8 cellular contexts compared by ENCODE assay signal in the genomic region with DNA sequence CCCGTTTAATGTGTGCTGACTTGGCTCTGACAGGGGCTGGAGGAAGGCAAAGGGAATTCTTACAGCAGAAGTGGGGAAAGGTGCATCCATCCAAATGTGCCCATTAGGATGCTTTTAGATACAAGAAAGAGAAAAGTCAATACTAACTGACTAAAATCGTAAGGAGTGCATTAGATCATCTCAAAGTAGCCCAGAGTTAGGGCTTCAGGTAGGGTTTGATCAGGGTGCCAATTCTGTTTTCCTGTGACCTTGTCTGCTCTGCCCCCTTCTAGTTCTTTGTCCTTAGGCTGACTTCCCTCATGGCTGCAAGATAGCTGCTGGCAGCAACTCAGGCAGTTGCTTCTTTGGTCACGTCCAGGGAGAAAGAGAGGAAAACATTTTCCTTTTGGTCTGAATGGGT.
"Had no signal": no experiment of that assay in that cellular context is flagged by ENCODE, and none has a peak within 500 bp of the region (broad histone marks: within the 10 kb centered on the region; RNA-seq: fewer than 3 reads in every experiment).

No MANE protein-coding gene starts in this region.

- H3K36me3 ChIP-seq: HAP-1 had no signal

- DNase-seq: H7, HFFc6, IMR-90, KBM-7 had no signal

- H3K4me2 ChIP-seq: KMS-11 had no signal

- H3K4me3 ChIP-seq: GM23338, HAP-1 had no signal

- H3K4me3 Mint-ChIP-seq: GM23338, HFFc6 had no signal

- H3K27ac Mint-ChIP-seq: GM23338, HFFc6 had no signal

- H3K4me1 ChIP-seq: HAP-1 had no signal

- H3K9me3 Mint-ChIP-seq: GM23338, HFFc6 had no signal

- H3K9me3 ChIP-seq: HAP-1 had no signal

- H3K27ac ChIP-seq: HL-60, KMS-11 had no signal

- H2AFZ ChIP-seq: GM23338 had no signal

- H3K9ac ChIP-seq: KMS-11 had no signal
